In genomic region chr5:68352166-68352565, GRCh38 we compare ENCODE assay signal across 31 cellular contexts.
"Had no signal": no experiment of that assay in that cellular context is flagged by ENCODE, and none has a peak within 500 bp of the region (broad histone marks: within the 10 kb centered on the region; RNA-seq: fewer than 3 reads in every experiment).

No MANE protein-coding gene starts in this region.

- DNase-seq: activated CD4-positive, alpha-beta memory T cell treated with anti-CD3 and anti-CD28 coated beads for 36 hours; activated CD4-positive, alpha-beta T cell treated with anti-CD3 and anti-CD28 coated beads for 36 hours; activated CD4-positive, alpha-beta T cell treated with anti-CD3 and anti-CD28 coated beads, Interleukin-2, amount 10 ng/mL, durations not matched to agents 24 days and 14 days; activated CD4-positive, CD25-positive, alpha-beta regulatory T cell; activated CD4-positive, CD25-positive, alpha-beta regulatory T cell treated with anti-CD3 and anti-CD28 coated beads, Interleukin-2, amount 50 U/mL, for 72 hours; activated CD8-positive, alpha-beta memory T cell treated with anti-CD3 and anti-CD28 coated beads, Interleukin-2, amount 10 ng/mL, durations not matched to agents 7 days and 5 days; activated CD8-positive, alpha-beta memory T cell treated with anti-CD3 and anti-CD28 coated beads, Interleukin-2, amount 50 U/mL, for 4 hours; activated CD8-positive, alpha-beta T cell treated with anti-CD3 and anti-CD28 coated beads, Interleukin-2, amount 10 ng/mL, durations not matched to agents 7 days and 5 days; activated effector memory CD4-positive, alpha-beta T cell treated with anti-CD3 and anti-CD28 coated beads, Interleukin-2, amount 50 U/mL, for 16 hours; activated naive CD4-positive, alpha-beta T cell treated with anti-CD3 and anti-CD28 coated beads for 36 hours; activated naive CD8-positive, alpha-beta T cell treated with anti-CD3 and anti-CD28 coated beads, Interleukin-2, amount 10 ng/mL, durations not matched to agents 7 days and 5 days; activated T-cell treated with anti-CD3 and anti-CD28 coated beads, Interleukin-2, amount 50 U/mL, for 1 hour; activated T-cell treated with anti-CD3 and anti-CD28 coated beads, Interleukin-2, amount 50 U/mL, for 48 hours; amniotic stem cell; anterior cingulate cortex; brain microvascular endothelial cell; effector CD8-positive, alpha-beta T cell; erythroblast; foreskin keratinocyte; gastrocnemius medialis; glutamatergic neuron; heart left ventricle; T-helper 2 cell had no signal

- H3K4me1 ChIP-seq: esophagus muscularis mucosa, foreskin keratinocyte had no signal

- H3K27me3 Mint-ChIP-seq: activated CD4-positive, alpha-beta memory T cell treated with anti-CD3 and anti-CD28 coated beads for 36 hours; activated CD4-positive, alpha-beta T cell treated with anti-CD3 and anti-CD28 coated beads for 36 hours; activated CD4-positive, alpha-beta T cell treated with anti-CD3 and anti-CD28 coated beads, Interleukin-2, amount 10 ng/mL, durations not matched to agents 24 days and 14 days; activated CD8-positive, alpha-beta memory T cell treated with anti-CD3 and anti-CD28 coated beads, Interleukin-2, amount 10 ng/mL, durations not matched to agents 7 days and 5 days; activated naive CD4-positive, alpha-beta T cell treated with anti-CD3 and anti-CD28 coated beads, Interleukin-2, amount 50 U/mL, for 24 hours; activated naive CD8-positive, alpha-beta T cell treated with anti-CD3 and anti-CD28 coated beads, Interleukin-2, amount 10 ng/mL, durations not matched to agents 7 days and 5 days; central memory CD8-positive, alpha-beta T cell had no signal

- H3K4me3 ChIP-seq: coronary artery, esophagus muscularis mucosa, gastrocnemius medialis, heart left ventricle had no signal

- H3K4me3 Mint-ChIP-seq: activated CD4-positive, alpha-beta memory T cell treated with anti-CD3 and anti-CD28 coated beads for 36 hours; activated CD4-positive, alpha-beta T cell treated with anti-CD3 and anti-CD28 coated beads for 36 hours; activated CD4-positive, alpha-beta T cell treated with anti-CD3 and anti-CD28 coated beads, Interleukin-2, amount 10 ng/mL, durations not matched to agents 24 days and 14 days; activated CD8-positive, alpha-beta memory T cell treated with anti-CD3 and anti-CD28 coated beads, Interleukin-2, amount 10 ng/mL, durations not matched to agents 7 days and 5 days; activated CD8-positive, alpha-beta T cell treated with anti-CD3 and anti-CD28 coated beads, Interleukin-2, amount 10 ng/mL, durations not matched to agents 7 days and 5 days; activated naive CD4-positive, alpha-beta T cell treated with anti-CD3 and anti-CD28 coated beads for 36 hours; activated naive CD4-positive, alpha-beta T cell treated with anti-CD3 and anti-CD28 coated beads, Interleukin-2, amount 50 U/mL, for 24 hours; activated naive CD8-positive, alpha-beta T cell treated with anti-CD3 and anti-CD28 coated beads, Interleukin-2, amount 10 ng/mL, durations not matched to agents 7 days and 5 days; activated T-helper 1 cell treated with anti-CD3 and anti-CD28 coated beads, Interleukin-12 subunit alpha, Interleukin-12 subunit beta, Interleukin-2, Interleukin-4 antibody, amounts not matched to agents 30 ng/mL and 10 ng/mL and 1 ng/mL, durations not matched to agents 14 hours and 24 hours and 36 hours; central memory CD8-positive, alpha-beta T cell had no signal

- H3K27me3 ChIP-seq: brain microvascular endothelial cell, esophagus muscularis mucosa, foreskin keratinocyte, gastrocnemius medialis, heart left ventricle had no signal

- H3K4me1 Mint-ChIP-seq: activated CD4-positive, alpha-beta T cell treated with anti-CD3 and anti-CD28 coated beads for 36 hours; activated naive CD4-positive, alpha-beta T cell treated with anti-CD3 and anti-CD28 coated beads, Interleukin-2, amount 50 U/mL, for 24 hours had no signal

- H3K27ac Mint-ChIP-seq: activated CD4-positive, alpha-beta memory T cell treated with anti-CD3 and anti-CD28 coated beads for 36 hours; activated CD4-positive, alpha-beta T cell treated with anti-CD3 and anti-CD28 coated beads for 36 hours; activated CD4-positive, alpha-beta T cell treated with anti-CD3 and anti-CD28 coated beads, Interleukin-2, amount 10 ng/mL, durations not matched to agents 24 days and 14 days; activated CD8-positive, alpha-beta memory T cell treated with anti-CD3 and anti-CD28 coated beads, Interleukin-2, amount 10 ng/mL, durations not matched to agents 7 days and 5 days; activated CD8-positive, alpha-beta T cell treated with anti-CD3 and anti-CD28 coated beads, Interleukin-2, amount 10 ng/mL, durations not matched to agents 7 days and 5 days; activated naive CD4-positive, alpha-beta T cell treated with anti-CD3 and anti-CD28 coated beads for 36 hours; activated naive CD4-positive, alpha-beta T cell treated with anti-CD3 and anti-CD28 coated beads, Interleukin-2, amount 50 U/mL, for 24 hours; activated naive CD8-positive, alpha-beta T cell treated with anti-CD3 and anti-CD28 coated beads, Interleukin-2, amount 10 ng/mL, durations not matched to agents 7 days and 5 days; activated T-helper 1 cell treated with anti-CD3 and anti-CD28 coated beads, Interleukin-12 subunit alpha, Interleukin-12 subunit beta, Interleukin-2, Interleukin-4 antibody, amounts not matched to agents 30 ng/mL and 10 ng/mL and 1 ng/mL, durations not matched to agents 14 hours and 24 hours and 36 hours; activated T-helper 2 cell treated with anti-CD3 and anti-CD28 coated beads, Interferon-gamma antibody, Interleukin-2, Interleukin-4, amounts not matched to agents 10 μg/mL and 5 μg/mL and 100 μg/mL, durations not matched to agents 14 hours and 24 hours and 36 hours had no signal

- H3K9me3 Mint-ChIP-seq: activated naive CD4-positive, alpha-beta T cell treated with anti-CD3 and anti-CD28 coated beads, Interleukin-2, amount 50 U/mL, for 24 hours had no signal

- H3K27ac ChIP-seq: brain microvascular endothelial cell, coronary artery, esophagus muscularis mucosa, foreskin keratinocyte, gastrocnemius medialis, heart left ventricle had no signal

- H3K9me3 ChIP-seq: esophagus muscularis mucosa, gastrocnemius medialis, heart left ventricle had no signal

- H3K36me3 ChIP-seq: brain microvascular endothelial cell, esophagus muscularis mucosa, gastrocnemius medialis, heart left ventricle had no signal

- FAIRE-seq: astrocyte, bronchial epithelial cell had no signal

- ATAC-seq: activated CD4-positive, alpha-beta T cell treated with anti-CD3 and anti-CD28 coated beads for 36 hours; activated CD8-positive, alpha-beta memory T cell treated with anti-CD3 and anti-CD28 coated beads, Interleukin-2, amount 10 ng/mL, durations not matched to agents 7 days and 5 days; activated CD8-positive, alpha-beta T cell treated with anti-CD3 and anti-CD28 coated beads, Interleukin-2, amount 10 ng/mL, durations not matched to agents 7 days and 5 days; foreskin keratinocyte; gastrocnemius medialis; heart left ventricle had no signal

- H3K36me3 Mint-ChIP-seq: activated CD4-positive, alpha-beta memory T cell treated with anti-CD3 and anti-CD28 coated beads for 36 hours; activated naive CD4-positive, alpha-beta T cell treated with anti-CD3 and anti-CD28 coated beads, Interleukin-2, amount 50 U/mL, for 24 hours had no signal
